In genomic region chr2:152466925-152467676, GRCh38 we compare ENCODE assay signal across 7 cellular contexts.
DNase-seq lines count a peak whose midpoint lies in the region; ATAC-seq and TF ChIP-seq lines count a peak whose summit lies in the region.

No MANE protein-coding gene starts in this region.

- peaks cover 63% of the 10 kb centered on the region for H3K4me1 Mint-ChIP-seq in activated B cell treated with CpG ODN at 0.5 μM for 24 hours

- no peak overlapping the region for H3K4me3 ChIP-seq in muscle layer of duodenum (ENCODE audit: low read depth in 1 of 2, low read length in 2 of 2)
- H3K4me3 ChIP-seq in BE2C (ENCODE audit: low read depth, low read length) = no peak overlapping the region

- TF ChIP-seq CTCF in activated B cell treated with CpG ODN at 0.5 μM for 24 hours (IDR thresholded peaks at IDR 0.05) = no peak
- no peak for TF ChIP-seq CTCF in BE2C (IDR thresholded peaks at IDR 0.05; ENCODE audit: low read depth, low read length)

- DNase-seq in activated B cell treated with CpG ODN at 0.5 μM for 24 hours (no peak), NCI-H1694 treated with DMSO at 0.1 percent for 48 hours (lab: John Stamatoyannopoulos, UW) (no peak), DMS114 treated with DMSO at 0.1 percent for 48 hours (lab: John Stamatoyannopoulos, UW; ENCODE audit: unreplicated experiment) (no peak), BE2C (no peak)

- no peaks in the 10 kb centered on the region for H3K36me3 Mint-ChIP-seq in activated B cell treated with CpG ODN at 0.5 μM for 24 hours (ENCODE audit: low read depth)

- intact Hi-C loops in activated B cell treated with CpG ODN at 0.5 μM for 24 hours (cut with micrococcal nuclease) = loop anchor here (1.0 to 5.0 kb wide), 4 partner anchors 35 to 145 kb away; partner anchors contain the start of gene FMNL2

- H3K4me3 Mint-ChIP-seq in activated B cell treated with CpG ODN at 0.5 μM for 24 hours = peak overlapping the region; percentile 52

- H3K9me3 Mint-ChIP-seq in activated B cell treated with CpG ODN at 0.5 μM for 24 hours = no peaks in the 10 kb centered on the region

- H3K9me3 ChIP-seq in muscle layer of duodenum (ENCODE audit: control insufficient read depth in 1 of 2, low read length in 2 of 2) (no peaks in the 10 kb centered on the region), BE2C (no peaks in the 10 kb centered on the region)

- H3K36me3 ChIP-seq in muscle layer of duodenum (ENCODE audit: control insufficient read depth in 1 of 2, insufficient read depth in 2 of 2, low read length in 2 of 2) = no peaks in the 10 kb centered on the region
- no peaks in the 10 kb centered on the region for H3K36me3 ChIP-seq in BE2C

- ATAC-seq in GM19372 (IDR thresholded peaks at IDR 0.05; ENCODE audit: low read depth, unreplicated experiment) (peak; percentile 96), HG03159 (IDR thresholded peaks at IDR 0.05; ENCODE audit: unreplicated experiment) (peak; percentile 97), activated B cell treated with CpG ODN at 0.5 μM for 24 hours (ENCODE audit: low read depth) (peak; percentile 75)

- H3K27ac ChIP-seq in muscle layer of duodenum (ENCODE audit: low read length) = peak overlapping the region; percentile 17

- POLR2A ChIA-PET in activated B cell treated with CpG ODN at 0.5 μM for 24 hours (lab: Charles Lee) = interaction anchor here (0.5 to 1.0 kb wide), 4 partner anchors 32 to 639 kb away, joined by 3 to 4 read pairs (median 3); partner anchors contain the start of gene ARL5A

- H3K4me1 ChIP-seq in muscle layer of duodenum (ENCODE audit: control insufficient read depth in 1 of 2, insufficient read depth in 2 of 2, low read length in 2 of 2) (peaks cover 18 to 62% of the 10 kb centered on the region in 2 donors), BE2C (no peaks in the 10 kb centered on the region)

- H3K27ac Mint-ChIP-seq in activated B cell treated with CpG ODN at 0.5 μM for 24 hours = peak overlapping the region; percentile 73

- no peaks in the 10 kb centered on the region for H3K27me3 Mint-ChIP-seq in activated B cell treated with CpG ODN at 0.5 μM for 24 hours

- CTCF ChIA-PET in activated B cell treated with CpG ODN at 0.5 μM for 24 hours (lab: Charles Lee) = interaction anchor here (1.0 kb wide), 1 partner anchor 10 kb away, joined by 3 read pairs; no protein-coding TSS in a partner anchor

- H3K27me3 ChIP-seq in muscle layer of duodenum (ENCODE audit: low read depth, low read length) (no peaks in the 10 kb centered on the region), BE2C (no peaks in the 10 kb centered on the region)
